In the genomic region with DNA sequence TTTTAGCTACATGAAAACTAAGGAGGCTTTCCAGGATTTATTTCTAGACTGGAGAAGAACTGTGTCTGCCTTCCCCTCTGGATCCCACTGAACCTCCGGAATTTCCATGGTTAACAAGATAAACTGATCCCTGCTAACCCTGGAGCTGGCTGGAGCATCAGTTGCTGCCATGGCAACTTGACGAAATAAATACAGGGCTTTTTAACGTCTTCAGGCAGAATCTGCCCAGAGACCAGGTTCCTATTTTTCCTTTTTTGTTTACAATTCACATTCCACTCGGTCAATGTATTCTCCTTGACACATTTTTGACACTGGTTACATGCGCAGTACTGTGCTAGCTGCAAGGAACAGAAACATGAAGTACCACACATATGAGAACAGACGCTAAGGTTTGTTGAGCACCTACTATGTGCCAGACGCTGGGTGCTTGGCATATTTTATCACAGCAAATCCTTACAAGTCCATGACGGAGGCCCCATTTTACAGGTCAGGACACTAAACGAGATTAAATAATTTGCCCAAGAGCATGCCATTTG, we compare ENCODE assay signal across 15 cellular contexts. TPM values are rescaled to one million over a fixed set of nuclear protein-coding genes. Genes with fewer than 3 reads are reported as not detected.
DNase-seq lines count a peak whose midpoint lies in the region; ATAC-seq and TF ChIP-seq lines count a peak whose summit lies in the region.
"Had no signal": no experiment of that assay in that cellular context is flagged by ENCODE, and none has a peak within 500 bp of the region (broad histone marks: within the 10 kb centered on the region; RNA-seq: fewer than 3 reads in every experiment).

No MANE protein-coding gene starts in this region.

- no peak overlapping the region for H3K9ac ChIP-seq in IMR-90 (ENCODE audit: low read depth, low read length)

- WGBS in IMR-90 (ENCODE audit: extremely low coverage in 2 of 2, insufficient read length in 1 of 2), 2 experiments, result 34% methylated on average over 6 of the region's 9 CpGs; no CpG with 5 or more reads in 1 of the 2 experiments

- no peak overlapping the region for H3K23ac ChIP-seq in IMR-90 (ENCODE audit: low read depth, low read length)

- ATAC-seq in CD4-positive, alpha-beta T cell (ENCODE audit: poor library complexity), result no peak
- no peak for ATAC-seq in IMR-90 (ENCODE audit: low read depth)
- ATAC-seq in HG02885 (IDR thresholded peaks at IDR 0.05; ENCODE audit: poor library complexity, unreplicated experiment), result no peak
- no peak for ATAC-seq in GM18867 (IDR thresholded peaks at IDR 0.05; ENCODE audit: unreplicated experiment)
- no peak for ATAC-seq in Right ventricle myocardium superior (ENCODE audit: poor library complexity)
- ATAC-seq: stimulated activated memory B cell treated with anti-CD40 and anti-IgM and Interleukin-4, amounts not matched to agents 10 μg/mL and 1 μg/mL and 100 μg/mL, for 72 hours had no signal

- peaks cover 29% of the 10 kb centered on the region for H3K27me3 ChIP-seq in CD4-positive, alpha-beta T cell (ENCODE audit: control insufficient read depth, insufficient read depth, low read length)
- peaks cover 11% of the 10 kb centered on the region; the same call in 1 of the 2 replicates for H3K27me3 ChIP-seq in IMR-90 (ENCODE audit: control insufficient read depth, insufficient read depth, low read length)
- H3K27me3 ChIP-seq: MG63 had no signal

- H2AFZ ChIP-seq in IMR-90 (replicated peaks; ENCODE audit: low read length, poor library complexity), result no peak overlapping the region

- POLR2A ChIA-PET in CD4-positive, alpha-beta T cell (lab: Charles Lee), result interaction anchor here (0.5 to 1.4 kb wide), 2 partner anchors 13 to 1960 kb away, joined by 3 to 4 read pairs; a partner anchor contains a TSS
- POLR2A ChIA-PET in IMR-90 (lab: Charles Lee; ENCODE audit: unreplicated experiment), result interaction anchor here (0.8 kb wide), 1 partner anchor 387 kb away, joined by 5 read pairs; no protein-coding TSS in a partner anchor

- no peak overlapping the region for H2BK15ac ChIP-seq in IMR-90 (ENCODE audit: low read depth, low read length)

- no peak overlapping the region for H3K56ac ChIP-seq in IMR-90 (ENCODE audit: extremely low read depth, insufficient read depth, low read length)

- H2BK120ac ChIP-seq in IMR-90 (ENCODE audit: low read depth, low read length), result no peak overlapping the region

- H4K5ac ChIP-seq in IMR-90 (ENCODE audit: low read depth, low read length), result no peak overlapping the region

- H3K18ac ChIP-seq in IMR-90 (ENCODE audit: low read depth, low read length), result no peak overlapping the region

- no peak for TF ChIP-seq RAD21 in IMR-90 (IDR thresholded peaks at IDR 0.05; ENCODE audit: low read length)

- no peak overlapping the region for H4K91ac ChIP-seq in IMR-90 (ENCODE audit: insufficient read depth, low read depth, low read length)

- H3K36me3 ChIP-seq in IMR-90 (ENCODE audit: control insufficient read depth, insufficient read depth, low read length), result peaks cover 18% of the 10 kb centered on the region
- H3K36me3 ChIP-seq: MG63 had no signal

- dilution Hi-C loops in IMR-90 (cut with HindIII; ENCODE audit: low sequenced_read_pairs, unreplicated experiment), result no loop called here

- in situ Hi-C loops in IMR-90 (cut with MboI; ENCODE audit: low sequenced_read_pairs), result loop anchor here (5.0 kb wide), 1 partner anchor 56 kb away; no protein-coding TSS in a partner anchor

- intact Hi-C loops in CD4-positive, alpha-beta T cell (cut with DNase I, micrococcal nuclease), result no loop called here
- intact Hi-C loops in IMR-90 (cut with micrococcal nuclease) (no loop called here), Right ventricle myocardium superior (cut with DNase I) (no loop called here)

- no peak overlapping the region for H2BK5ac ChIP-seq in IMR-90 (ENCODE audit: low read depth, low read length, poor library complexity, severe bottlenecking)

- H3K4me2 ChIP-seq in IMR-90 (ENCODE audit: low read depth, low read length), result peak overlapping the region; percentile 96

- H3K9me3 ChIP-seq in CD4-positive, alpha-beta T cell (ENCODE audit: control insufficient read depth, low read length), result no peaks in the 10 kb centered on the region
- no peaks in the 10 kb centered on the region for H3K9me3 ChIP-seq in IMR-90 (ENCODE audit: control insufficient read depth, insufficient read depth, low read length)
- H3K9me3 ChIP-seq: MG63 had no signal

- no peak overlapping the region for H3K27ac ChIP-seq in CD4-positive, alpha-beta T cell (ENCODE audit: low read depth, low read length)
- H3K27ac ChIP-seq in IMR-90 (ENCODE audit: insufficient read depth, low read length), result no peak overlapping the region

- H3K4me3 Mint-ChIP-seq in CD4-positive, alpha-beta T cell, result peak overlapping the region; percentile 86
- H3K4me3 Mint-ChIP-seq in osteocyte (ENCODE audit: unreplicated experiment), result peak overlapping the region; percentile 88

- H3K79me1 ChIP-seq in IMR-90 (ENCODE audit: low read depth in 1 of 2, low read length in 2 of 2), result peaks cover 30 to 60% of the 10 kb centered on the region in 2 experiments

- H3K4me1 Mint-ChIP-seq in CD4-positive, alpha-beta T cell (ENCODE audit: low read depth), result peaks cover 46% of the 10 kb centered on the region
- peaks cover 48% of the 10 kb centered on the region for H3K4me1 Mint-ChIP-seq in osteocyte (ENCODE audit: unreplicated experiment)

- no peak overlapping the region for H2AK5ac ChIP-seq in IMR-90 (ENCODE audit: low read depth, low read length)

- H3K9me1 ChIP-seq in IMR-90 (ENCODE audit: insufficient read depth, low read length), result peaks cover 16% of the 10 kb centered on the region

- no peaks in the 10 kb centered on the region for H3K36me3 Mint-ChIP-seq in CD4-positive, alpha-beta T cell (ENCODE audit: low read depth)
- H3K36me3 Mint-ChIP-seq in osteocyte (ENCODE audit: unreplicated experiment), result peaks cover 12% of the 10 kb centered on the region
- H3K36me3 Mint-ChIP-seq: stimulated activated memory B cell treated with anti-CD40 and anti-IgM and Interleukin-4, amounts not matched to agents 10 μg/mL and 1 μg/mL and 100 μg/mL, for 72 hours had no signal

- no peak overlapping the region for H2BK20ac ChIP-seq in IMR-90 (ENCODE audit: low read depth, low read length)

- H3K4me3 ChIP-seq in IMR-90 (ENCODE audit: insufficient read depth, low read depth, low read length), result peak overlapping the region; percentile 98; the same call in 1 of the 2 replicates

- H3K27ac Mint-ChIP-seq in CD4-positive, alpha-beta T cell, result no peak overlapping the region
- peak overlapping the region; percentile 75 for H3K27ac Mint-ChIP-seq in osteocyte (ENCODE audit: unreplicated experiment)
- H3K27ac Mint-ChIP-seq: stimulated activated memory B cell treated with anti-CD40 and anti-IgM and Interleukin-4, amounts not matched to agents 10 μg/mL and 1 μg/mL and 100 μg/mL, for 72 hours; T-helper 1 cell treated with Interleukin-12 subunit alpha and Interleukin-12 subunit beta and Interleukin-4 antibody, amounts not matched to agents 30 μg/mL and 1 μg/mL, for 36 hours had no signal

- peaks cover 54% of the 10 kb centered on the region for H3K27me3 Mint-ChIP-seq in CD4-positive, alpha-beta T cell
- H3K27me3 Mint-ChIP-seq in osteocyte (ENCODE audit: unreplicated experiment), result peaks cover 11% of the 10 kb centered on the region

- no peak overlapping the region for H2AK9ac ChIP-seq in IMR-90 (replicated peaks; ENCODE audit: low read depth, low read length, poor library complexity)

- no peak for DNase-seq in CD4-positive, alpha-beta T cell
- DNase-seq in IMR-90, result peak; percentile 66
- DNase-seq in fibroblast of peridontal ligament (ENCODE audit: extremely low read depth), result peak; percentile 51
- DNase-seq in osteocyte (ENCODE audit: extremely low spot score, unreplicated experiment), result no peak
- no peak for DNase-seq in Right ventricle myocardium superior
- DNase-seq in COLO829 (ENCODE audit: low spot score), result no peak
- DNase-seq: activated CD8-positive, alpha-beta memory T cell treated with anti-CD3 and anti-CD28 coated beads, Interleukin-2, amount 50 U/mL, for 48 hours; GF-D8; MG63; NCI-H774 had no signal

- peaks cover 12% of the 10 kb centered on the region; the same call in 1 of the 2 replicates for H3K4me1 ChIP-seq in IMR-90 (ENCODE audit: control insufficient read depth, insufficient read depth, low read length)

- CTCF ChIA-PET in CD4-positive, alpha-beta T cell (lab: Charles Lee), result no interaction called here
- CTCF ChIA-PET in IMR-90 (lab: Yijun Ruan, JAX), result interaction anchor here (1.1 kb wide), 2 partner anchors 15 to 51 kb away, joined by 4 to 6 read pairs; no protein-coding TSS in a partner anchor

- H4K20me1 ChIP-seq in IMR-90 (ENCODE audit: insufficient read depth, low read length), result peaks cover 56% of the 10 kb centered on the region

- H3K4ac ChIP-seq in IMR-90 (ENCODE audit: low read depth, low read length), result no peak overlapping the region

- TF ChIP-seq CTCF in CD4-positive, alpha-beta T cell (IDR thresholded peaks at IDR 0.05), result no peak
- TF ChIP-seq CTCF in IMR-90 (conservative IDR thresholded peaks at IDR 0.05; ENCODE audit: low read depth, low read length) (no peak), osteocyte (IDR thresholded peaks at IDR 0.05) (no peak)

- TF ChIP-seq POLR2A in IMR-90 (IDR thresholded peaks at IDR 0.05; ENCODE audit: low read depth, low read length), result 0 out of 2 replicates have a peak, but pooled peaks have one; percentile 46

- H3K14ac ChIP-seq in IMR-90 (replicated peaks; ENCODE audit: low read depth, low read length), result no peak overlapping the region

- BruUV-seq in IMR-90 (replicated peaks; lab: Mats Ljungman, UMichigan), result TSS peak; percentile 38

- no peak overlapping the region for H4K8ac ChIP-seq in IMR-90 (ENCODE audit: low read depth in 2 of 2, low read length in 2 of 2)

- no peaks in the 10 kb centered on the region for H3K9me3 Mint-ChIP-seq in CD4-positive, alpha-beta T cell
- H3K9me3 Mint-ChIP-seq in osteocyte (ENCODE audit: unreplicated experiment), result no peaks in the 10 kb centered on the region
- H3K9me3 Mint-ChIP-seq: central memory CD8-positive, alpha-beta T cell; T-helper 1 cell treated with Interleukin-12 subunit alpha and Interleukin-12 subunit beta and Interleukin-4 antibody, amounts not matched to agents 30 μg/mL and 1 μg/mL, for 36 hours had no signal

TF ChIP-seq in IMR-90, 13 proteins besides CTCF, POLR2A, EP300 and RAD21:
- TF ChIP-seq CEBPB (IDR thresholded peaks at IDR 0.05; ENCODE audit: low read depth, low read length), result no peak
- TF ChIP-seq RFX5 (IDR thresholded peaks at IDR 0.05; ENCODE audit: low read depth, low read length), result peak; percentile 67; the same call in 1 of the 2 replicates

RNA-seq across cellular contexts. Expression of a gene that starts 1.7 kb away (rescaled TPM):
- 1 to 10 TPM; 2.0 to 2.4 TPM for total RNA-seq in CD4-positive, alpha-beta T cell
- total RNA-seq in IMR-90 (2012; rRNA removed) (6.3 and 6.9 TPM in 2 replicates), osteocyte (84.8 and 86.9 TPM in 2 replicates), Right ventricle myocardium superior (2.4 TPM)
- 10.8 and 13.5 TPM in 2 replicates for polyA plus RNA-seq in IMR-90 (2012; rRNA removed)
- 7.1 and 15.4 TPM in 2 replicates for polyA plus RNA-seq in IMR-90 (2012; cell fraction: cytosol; rRNA removed)
- polyA plus RNA-seq in IMR-90 (2012; cell fraction: nucleus; rRNA removed; ENCODE audit: low replicate concordance), result 10.9 and 23.2 TPM in 2 replicates

Comparison
In these comparisons a context has a peak if more than half of its experiments do, and no peak if none do; other contexts are left out.
1. DNase-seq: peak in IMR-90 (single experiment) and fibroblast of peridontal ligament (single experiment); none in CD4-positive, alpha-beta T cell (0 of 10), osteocyte (single experiment), Right ventricle myocardium superior (single experiment) and COLO829 (single experiment).
2. RNA of a gene that starts 1.7 kb away (total RNA-seq): 84.8 to 86.9 TPM in osteocyte; 6.3 to 6.9 TPM in IMR-90, 2.0 to 2.4 TPM in CD4-positive, alpha-beta T cell and 2.4 TPM in Right ventricle myocardium superior (single experiment); every median in the first group is over 10 times any median in the second.